Comparison of ENCODE assay signal across 10 cellular contexts in genomic region chr13:23235994-23236393, GRCh38. TPM values are rescaled to one million over a fixed set of nuclear protein-coding genes. Genes with fewer than 3 reads are reported as not detected.
"Had no signal": no experiment of that assay in that cellular context is flagged by ENCODE, and none has a peak within 500 bp of the region (broad histone marks: within the 10 kb centered on the region; RNA-seq: fewer than 3 reads in every experiment).

No MANE protein-coding gene starts in this region.

- FAIRE-seq: H1, H54, HepG2 had no signal

- H3K36me3 Mint-ChIP-seq: IgD-negative memory B cell had no signal

- ATAC-seq: HepG2 had no signal

- H2AFZ ChIP-seq: GM23248 had no signal

- H3K9ac ChIP-seq: GM23248, KMS-11 had no signal

- H3K9me3 Mint-ChIP-seq: H9 had no signal

- H3K27ac Mint-ChIP-seq: H9, IgD-negative memory B cell had no signal

- H3K4me3 Mint-ChIP-seq: H9, IgD-negative memory B cell had no signal

- H3K4me2 ChIP-seq: KMS-11 had no signal

- H3K27ac ChIP-seq: GM23248, KMS-11 had no signal

- H3K4me3 ChIP-seq: GM23248 had no signal

- H3K4me1 Mint-ChIP-seq: IgD-negative memory B cell had no signal

- DNase-seq: GM23248, H9, HCEC 1CT, KBM-7 had no signal

- H3K27me3 Mint-ChIP-seq: IgD-negative memory B cell had no signal

RNA-seq across cellular contexts. Expression of gene SGCG, which starts 55.2 kb away (rescaled TPM):
- total RNA-seq: H1, H9, HepG2, HT1080 had no signal
- polyA plus RNA-seq: HepG2, IgD-negative memory B cell had no signal
